1 cellular context compared by ENCODE assay signal in genomic region chr12:46430340-46430948, GRCh38.
A peak's percentile ranks its signal among the peaks of the same experiment; 100 is the strongest.
TF ChIP-seq lines count a peak whose summit lies in the region.

No MANE protein-coding gene starts in this region.

TF ChIP-seq in HepG2, 621 proteins besides CTCF, POLR2A, EP300 and RAD21 (continued from another document and continues in another):
- TF ChIP-seq ZBTB4 (CRISPR knock-in tag; IDR thresholded peaks at IDR 0.05; ENCODE audit: borderline replicate concordance): no peak
- TF ChIP-seq NFIB (CRISPR knock-in tag; IDR thresholded peaks at IDR 0.05; ENCODE audit: borderline replicate concordance): no peak
- TF ChIP-seq KDM6A (CRISPR knock-in tag; IDR thresholded peaks at IDR 0.05; ENCODE audit: low read depth): 0 out of 2 replicates have a peak, but pooled peaks have one; percentile 35
- TF ChIP-seq HCFC1 (IDR thresholded peaks at IDR 0.05; ENCODE audit: low read depth, low read length): no peak
- TF ChIP-seq, protein P1, sequence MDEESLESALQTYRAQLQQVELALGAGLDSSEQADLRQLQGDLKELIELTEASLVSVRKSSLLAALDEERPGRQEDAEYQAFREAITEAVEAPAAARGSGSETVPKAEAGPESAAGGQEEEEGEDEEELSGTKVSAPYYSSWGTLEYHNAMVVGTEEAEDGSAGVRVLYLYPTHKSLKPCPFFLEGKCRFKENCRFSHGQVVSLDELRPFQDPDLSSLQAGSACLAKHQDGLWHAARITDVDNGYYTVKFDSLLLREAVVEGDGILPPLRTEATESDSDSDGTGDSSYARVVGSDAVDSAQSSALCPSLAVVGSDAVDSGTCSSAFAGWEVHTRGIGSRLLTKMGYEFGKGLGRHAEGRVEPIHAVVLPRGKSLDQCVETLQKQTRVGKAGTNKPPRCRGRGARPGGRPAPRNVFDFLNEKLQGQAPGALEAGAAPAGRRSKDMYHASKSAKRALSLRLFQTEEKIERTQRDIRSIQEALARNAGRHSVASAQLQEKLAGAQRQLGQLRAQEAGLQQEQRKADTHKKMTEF (CRISPR knock-in tag; IDR thresholded peaks at IDR 0.05): peak; percentile 95
- TF ChIP-seq KDM5A (IDR thresholded peaks at IDR 0.05; ENCODE audit: borderline replicate concordance, low read length): no peak
- TF ChIP-seq SKIL (CRISPR knock-in tag; IDR thresholded peaks at IDR 0.05; ENCODE audit: borderline replicate concordance): peak; percentile 68; the same call in 1 of the 2 replicates
- peak; percentile 74 for TF ChIP-seq NR2F2 (IDR thresholded peaks at IDR 0.05; ENCODE audit: borderline replicate concordance, low read depth)
- TF ChIP-seq CEBPG (CRISPR knock-in tag; IDR thresholded peaks at IDR 0.05): peak; percentile 98
- TF ChIP-seq SALL1 (CRISPR knock-in tag; IDR thresholded peaks at IDR 0.05): peak; percentile 59; the same call in 1 of the 2 replicates
- TF ChIP-seq KAT7 (CRISPR knock-in tag; IDR thresholded peaks at IDR 0.05; ENCODE audit: borderline replicate concordance): peak; percentile 47; the same call in 1 of the 2 replicates
- TF ChIP-seq DMAP1 (CRISPR knock-in tag; IDR thresholded peaks at IDR 0.05): peak; percentile 58; the same call in 1 of the 2 replicates
- peak; percentile 36; the same call in 1 of the 2 replicates for TF ChIP-seq HNF4A (CRISPR knock-in tag; IDR thresholded peaks at IDR 0.05)
- peak; percentile 59; the same call in 1 of the 2 replicates for TF ChIP-seq YEATS2 (CRISPR knock-in tag; IDR thresholded peaks at IDR 0.05; ENCODE audit: borderline replicate concordance)
- TF ChIP-seq ZSCAN25 (CRISPR knock-in tag; IDR thresholded peaks at IDR 0.05): no peak
- TF ChIP-seq TEAD3 (CRISPR knock-in tag; optimal IDR thresholded peaks at IDR 0.05; ENCODE audit: borderline replicate concordance): peak; percentile 86
- TF ChIP-seq CSRNP1 (CRISPR knock-in tag; IDR thresholded peaks at IDR 0.05): no peak
- peak; percentile 74; the same call in 1 of the 2 replicates for TF ChIP-seq FOSL1 (CRISPR knock-in tag; IDR thresholded peaks at IDR 0.05; ENCODE audit: borderline replicate concordance)
- TF ChIP-seq FOSL2 (CRISPR knock-in tag; IDR thresholded peaks at IDR 0.05): peak; percentile 96
- 0 out of 2 replicates have a peak, but pooled peaks have one; percentile 40 for TF ChIP-seq THAP11 (CRISPR knock-in tag; IDR thresholded peaks at IDR 0.05)
- 0 out of 2 replicates have a peak, but pooled peaks have one; percentile 24 for TF ChIP-seq POGK (CRISPR knock-in tag; conservative IDR thresholded peaks at IDR 0.05)
- TF ChIP-seq, protein P2, sequence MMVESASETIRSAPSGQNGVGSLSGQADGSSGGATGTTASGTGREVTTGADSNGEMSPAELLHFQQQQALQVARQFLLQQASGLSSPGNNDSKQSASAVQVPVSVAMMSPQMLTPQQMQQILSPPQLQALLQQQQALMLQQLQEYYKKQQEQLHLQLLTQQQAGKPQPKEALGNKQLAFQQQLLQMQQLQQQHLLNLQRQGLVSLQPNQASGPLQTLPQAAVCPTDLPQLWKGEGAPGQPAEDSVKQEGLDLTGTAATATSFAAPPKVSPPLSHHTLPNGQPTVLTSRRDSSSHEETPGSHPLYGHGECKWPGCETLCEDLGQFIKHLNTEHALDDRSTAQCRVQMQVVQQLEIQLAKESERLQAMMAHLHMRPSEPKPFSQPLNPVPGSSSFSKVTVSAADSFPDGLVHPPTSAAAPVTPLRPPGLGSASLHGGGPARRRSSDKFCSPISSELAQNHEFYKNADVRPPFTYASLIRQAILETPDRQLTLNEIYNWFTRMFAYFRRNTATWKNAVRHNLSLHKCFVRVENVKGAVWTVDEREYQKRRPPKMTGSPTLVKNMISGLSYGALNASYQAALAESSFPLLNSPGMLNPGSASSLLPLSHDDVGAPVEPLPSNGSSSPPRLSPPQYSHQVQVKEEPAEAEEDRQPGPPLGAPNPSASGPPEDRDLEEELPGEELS (CRISPR knock-in tag; IDR thresholded peaks at IDR 0.05): peak; percentile 92
- TF ChIP-seq SAP130 (CRISPR knock-in tag; IDR thresholded peaks at IDR 0.05; ENCODE audit: low read depth): peak; percentile 81
- TF ChIP-seq ZNF12 (CRISPR knock-in tag; IDR thresholded peaks at IDR 0.05): peak; percentile 38; the same call in 1 of the 2 replicates
- TF ChIP-seq TFE3 (CRISPR knock-in tag; IDR thresholded peaks at IDR 0.05): peak; percentile 73; the same call in 1 of the 2 replicates
- 0 out of 2 replicates have a peak, but pooled peaks have one; percentile 28 for TF ChIP-seq TBX3 (IDR thresholded peaks at IDR 0.05; ENCODE audit: borderline replicate concordance)
- TF ChIP-seq JUN (CRISPR knock-in tag; IDR thresholded peaks at IDR 0.05): peak; percentile 72; the same call in 1 of the 2 replicates
- TF ChIP-seq BATF2 (CRISPR knock-in tag; IDR thresholded peaks at IDR 0.05): no peak
- TF ChIP-seq HES4 (CRISPR knock-in tag; IDR thresholded peaks at IDR 0.05; ENCODE audit: borderline replicate concordance): no peak
- TF ChIP-seq ATF7-NPFF (CRISPR knock-in tag; IDR thresholded peaks at IDR 0.05; ENCODE audit: low read depth): no peak
- no peak for TF ChIP-seq FOXP1 (IDR thresholded peaks at IDR 0.05)
- TF ChIP-seq FOXP1 (CRISPR knock-in tag; IDR thresholded peaks at IDR 0.05): peak; percentile 89
- TF ChIP-seq NR2F6 (IDR thresholded peaks at IDR 0.05): peak; percentile 85
- peak; percentile 90; the same call in 1 of the 2 replicates for TF ChIP-seq NR2F6 (CRISPR knock-in tag; IDR thresholded peaks at IDR 0.05)
- TF ChIP-seq PAXIP1 (CRISPR knock-in tag; conservative IDR thresholded peaks at IDR 0.05): peak; percentile 79
- peak; percentile 65; the same call in 1 of the 2 replicates for TF ChIP-seq ZNF503 (CRISPR knock-in tag; IDR thresholded peaks at IDR 0.05)
